In genomic region chr19:41709516-41709915, GRCh38 we compare ENCODE assay signal across 14 cellular contexts. TPM values are rescaled to one million over a fixed set of nuclear protein-coding genes. Genes with fewer than 3 reads are reported as not detected.
A peak's percentile ranks its signal among the peaks of the same experiment; 100 is the strongest.
DNase-seq lines count a peak whose midpoint lies in the region; ATAC-seq, FAIRE-seq and TF ChIP-seq lines count a peak whose summit lies in the region.
"Not testable (repeated sequence)": the region's sequence is repeated elsewhere in the genome, so short reads cannot be mapped to it uniquely, and the experiment has no call there.
"Had no signal": no experiment of that assay in that cellular context is flagged by ENCODE, and none has a peak within 500 bp of the region (broad histone marks: within the 10 kb centered on the region; RNA-seq: fewer than 3 reads in every experiment).

No MANE protein-coding gene starts in this region.

- POLR2A ChIA-PET in A549 (lab: Yijun Ruan, JAX) = not testable (repeated sequence)

- 70% methylated on average over 8 of the region's 8 CpGs for WGBS in A549 (ENCODE audit: missing lambda C conversion rate)

- H3K9ac ChIP-seq in colonic mucosa (ENCODE audit: low read depth in 2 of 2, low read length in 2 of 2) (peak overlapping the region; percentile 57 to 94), mucosa of stomach (ENCODE audit: low read length) (peak overlapping the region; percentile 74), rectal smooth muscle tissue (ENCODE audit: low read length) (peak overlapping the region; percentile 32)

- not testable (repeated sequence) for H3K4me3 ChIP-seq in A549
- H3K4me3 ChIP-seq in colonic mucosa = peak overlapping the region; percentile 63
- H3K4me3 ChIP-seq in mucosa of stomach (ENCODE audit: low read length) = peak overlapping the region; percentile 35
- peak overlapping the region; percentile 54 for H3K4me3 ChIP-seq in rectal smooth muscle tissue (ENCODE audit: low read length)

- not testable (repeated sequence) for H3K27me3 ChIP-seq in colonic mucosa; mucosa of stomach (ENCODE audit: control insufficient read depth, insufficient read depth, low read length); rectal smooth muscle tissue (ENCODE audit: control insufficient read depth, insufficient read depth, low read length)

- TF ChIP-seq CTCF in A549 (IDR thresholded peaks at IDR 0.05); colonic mucosa (IDR thresholded peaks at IDR 0.05): not testable (repeated sequence)

- not testable (repeated sequence) for H3K36me3 ChIP-seq in colonic mucosa; rectal smooth muscle tissue (ENCODE audit: control insufficient read depth, insufficient read depth, low read length)
- peaks cover 10% of the 10 kb centered on the region for H3K36me3 ChIP-seq in mucosa of stomach (ENCODE audit: control insufficient read depth, insufficient read depth, low read length)

- H3K9me3 ChIP-seq in A549; colonic mucosa; mucosa of stomach (ENCODE audit: control insufficient read depth, low read length): not testable (repeated sequence)

- not testable (repeated sequence) for TF ChIP-seq POLR2A in A549 (IDR thresholded peaks at IDR 0.05; ENCODE audit: low read length)

- intact Hi-C loops in colonic mucosa (cut with DNase I) = not testable (repeated sequence)

- TF ChIP-seq RAD21 in A549 (conservative IDR thresholded peaks at IDR 0.05 in 1 of 2, IDR thresholded peaks at IDR 0.05 in 1 of 2) = not testable (repeated sequence)

- ATAC-seq in A549 = not testable (repeated sequence)

- CTCF ChIA-PET in A549 (lab: Yijun Ruan, JAX) = interaction anchor here (1.0 to 15.7 kb wide), 8 partner anchors 8 to 72 kb away, joined by 6 to 358 read pairs (median 60); partner anchors contain the start of gene CEACAM7

- not testable (repeated sequence) for H3K27ac ChIP-seq in A549; rectal smooth muscle tissue (ENCODE audit: low read depth, low read length)
- peak overlapping the region; percentile 75 for H3K27ac ChIP-seq in colonic mucosa

- DNase-seq in A549 (ENCODE audit: low read depth in 1 of 2, low spot score in 1 of 2); colonic mucosa: not testable (repeated sequence)
- peak; percentile 1 for DNase-seq in activated CD8-positive, alpha-beta memory T cell treated with anti-CD3 and anti-CD28 coated beads, Interleukin-2, amount 50 U/mL, for 4 hours
- DNase-seq in mesenteric fat pad (ENCODE audit: low spot score) (peak; percentile 67), ureter (ENCODE audit: low spot score) (peak; percentile 24)

- FAIRE-seq in A549 (lab: Jason Lieb, UNC) = peak; percentile 32

- H3K4me2 ChIP-seq in A549 = not testable (repeated sequence)

- TF ChIP-seq EP300 in A549 (IDR thresholded peaks at IDR 0.05) = not testable (repeated sequence)

- not testable (repeated sequence) for H3K4me1 ChIP-seq in A549; colonic mucosa; rectal smooth muscle tissue (ENCODE audit: control insufficient read depth, insufficient read depth, low read length)
- H3K4me1 ChIP-seq in mucosa of stomach (ENCODE audit: control insufficient read depth, insufficient read depth, low read length) = peaks cover 17% of the 10 kb centered on the region

RNA-seq across cellular contexts. Expression of gene CEACAM5, which starts 1.1 kb away (rescaled TPM):
- 1.3 and 2.3 TPM in 2 replicates for polyA plus RNA-seq in A549 (2011; rRNA removed)
- polyA plus RNA-seq in A549 (2012; cell fraction: cytosol; rRNA removed) = 0.16 and 0.22 TPM in 2 replicates
- 0.40 and 0.62 TPM in 2 replicates for polyA plus RNA-seq in A549 (2012; cell fraction: nucleus; rRNA removed)
- polyA plus RNA-seq in A549 (2017; fragmentation: RNase III; extraction: RNeasy Plus Mini Kit Qiagen cat#74134 plus additional on column Dnase treatment) = 0.12 TPM in 1 of 3 replicates, not detected in the others
- 0.78 and 1.4 TPM in 2 replicates for polyA minus RNA-seq in A549 (2011; rRNA and poly(A)+ RNA removed)
- 1,000 to 10,000 TPM; 2,196 to 2,217 TPM for total RNA-seq in colonic mucosa
- 0.35 TPM for total RNA-seq in mesenteric fat pad
- 0.36 TPM for total RNA-seq in ureter
- total RNA-seq: CD4-positive, alpha-beta T cell; CD8-positive, alpha-beta memory T cell; GM23248; H1; H7 had no signal
- polyA plus RNA-seq: CD14-positive monocyte; CD8-positive, alpha-beta memory T cell; GM12878; GM23248; H1 had no signal

RNA-seq across cellular contexts. Expression of gene CEACAM7, which starts 21.4 kb away (rescaled TPM):
- polyA plus RNA-seq in A549 (2011; rRNA removed) (0.04 TPM in 1 of 2 replicates, not detected in the other), A549 (2017; fragmentation: RNase III; extraction: RNeasy Plus Mini Kit Qiagen cat#74134 plus additional on column Dnase treatment) (0.05 TPM in 1 of 3 replicates, not detected in the others)
- polyA plus RNA-seq in A549 (2012; cell fraction: cytosol; rRNA removed) = not detected in 2 replicates
- polyA plus RNA-seq in A549 (2012; cell fraction: nucleus; rRNA removed) = not detected in 2 replicates
- polyA minus RNA-seq in A549 (2011; rRNA and poly(A)+ RNA removed) = not detected in 2 replicates
- total RNA-seq in colonic mucosa (100 to 1,000 TPM; 329 to 919 TPM), mesenteric fat pad (not detected), ureter (0.36 TPM)
- total RNA-seq: CD4-positive, alpha-beta T cell; CD8-positive, alpha-beta memory T cell; GM12878; GM23248; H1; H7 had no signal
- polyA plus RNA-seq: CD14-positive monocyte; CD8-positive, alpha-beta memory T cell; GM12878; GM23248; H1 had no signal

RNA-seq across cellular contexts. Expression of gene CEACAM6, which starts 45.8 kb away (rescaled TPM):
- polyA plus RNA-seq in A549 (2011; rRNA removed) (17.7 and 26.7 TPM in 2 replicates), A549 (2017; fragmentation: RNase III; extraction: RNeasy Plus Mini Kit Qiagen cat#74134 plus additional on column Dnase treatment) (0.51 to 0.97 TPM (median 0.53 TPM) in 3 replicates)
- polyA plus RNA-seq in A549 (2012; cell fraction: cytosol; rRNA removed) = 2.0 and 3.5 TPM in 2 replicates
- polyA plus RNA-seq in A549 (2012; cell fraction: nucleus; rRNA removed) = 1.9 and 4.5 TPM in 2 replicates
- polyA minus RNA-seq in A549 (2011; rRNA and poly(A)+ RNA removed) = 7.7 and 15.8 TPM in 2 replicates
- total RNA-seq in colonic mucosa (100 to 1,000 TPM; 260 to 655 TPM), mesenteric fat pad (0.22 TPM), ureter (0.86 TPM)
- total RNA-seq: CD4-positive, alpha-beta T cell; CD8-positive, alpha-beta memory T cell; GM23248; H1; H7 had no signal
- polyA plus RNA-seq: CD8-positive, alpha-beta memory T cell; GM12878; GM23248; H1 had no signal

Comparison
In these comparisons a context has a peak if more than half of its experiments do, and no peak if none do; other contexts are left out.
1. RNA of gene CEACAM5, which starts 1.1 kb away (total RNA-seq): 2,196 to 2,217 TPM in colonic mucosa; 0.36 TPM in ureter (single experiment) and 0.35 TPM in mesenteric fat pad (single experiment); every median in the first group is over 1,000 times any median in the second.
2. RNA of gene CEACAM7, which starts 21.4 kb away (total RNA-seq): 329 to 919 TPM in colonic mucosa; not detected in mesenteric fat pad (single experiment) and 0.36 TPM in ureter (single experiment); every median in the first group is over 100 times any median in the second.
3. RNA of gene CEACAM6, which starts 45.8 kb away (total RNA-seq): 260 to 655 TPM in colonic mucosa; 0.86 TPM in ureter (single experiment) and 0.22 TPM in mesenteric fat pad (single experiment); every median in the first group is over 100 times any median in the second.
4. Peak in every context shown above with its lines, with median percentiles within 50 percentile points of each other: H3K9ac ChIP-seq.